ENCODE assay signal across 12 cellular contexts in genomic region chr1:171653796-171654704, GRCh38. TPM values are rescaled to one million over a fixed set of nuclear protein-coding genes. Genes with fewer than 3 reads are reported as not detected.
DNase-seq lines count a peak whose midpoint lies in the region; ATAC-seq, FAIRE-seq and TF ChIP-seq lines count a peak whose summit lies in the region.
"Had no signal": no experiment of that assay in that cellular context is flagged by ENCODE, and none has a peak within 500 bp of the region (broad histone marks: within the 10 kb centered on the region; RNA-seq: fewer than 3 reads in every experiment).

No MANE protein-coding gene starts in this region.

- H3K27ac ChIP-seq in mammary epithelial cell (ENCODE audit: insufficient read depth, low read depth, low read length) (no peak overlapping the region), kidney (ENCODE audit: low read depth in 2 of 2, low read length in 2 of 2) (peak overlapping the region; percentile 30 to 85)

- no peaks in the 10 kb centered on the region for H3K4me1 ChIP-seq in mammary epithelial cell (ENCODE audit: insufficient read depth, low read length)
- peaks cover 8 to 18% of the 10 kb centered on the region in 2 donors for H3K4me1 ChIP-seq in kidney (ENCODE audit: control insufficient read depth in 1 of 2, insufficient read depth in 1 of 2, low read depth in 1 of 2, low read length in 2 of 2)

- H4K20me1 ChIP-seq in mammary epithelial cell (ENCODE audit: insufficient read depth, low read length) = no peaks in the 10 kb centered on the region

- H3K36me3 ChIP-seq in mammary epithelial cell (ENCODE audit: insufficient read depth, low read length) = no peaks in the 10 kb centered on the region
- no peaks in the 10 kb centered on the region for H3K36me3 ChIP-seq in kidney (ENCODE audit: control insufficient read depth in 1 of 2, insufficient read depth in 2 of 2, low read length in 2 of 2)

- H3K9ac ChIP-seq in mammary epithelial cell (ENCODE audit: insufficient read depth, low read length) = no peak overlapping the region
- H3K9ac ChIP-seq in kidney (ENCODE audit: low read length in 2 of 2) = peak overlapping the region in 1 of 2 donors; percentile 17

- intact Hi-C loops in mammary epithelial cell (cut with micrococcal nuclease) = no loop called here
- intact Hi-C loops in kidney (cut with DNase I) = no loop called here
- intact Hi-C loops in sciatic nerve (cut with DNase I) = loop anchor here (2.0 kb wide), 1 partner anchor 75 kb away; no protein-coding TSS in a partner anchor

- H3K79me2 ChIP-seq in mammary epithelial cell (ENCODE audit: insufficient read depth, low read length) = no peaks in the 10 kb centered on the region

- FAIRE-seq in D721Med (lab: Jason Lieb, UNC) = peak; percentile 29
- FAIRE-seq in kidney (lab: Jason Lieb, UNC) = no peak

- ATAC-seq in sciatic nerve (peak; percentile 76), HG02870 (IDR thresholded peaks at IDR 0.05; ENCODE audit: unreplicated experiment) (no peak), HG02981 (IDR thresholded peaks at IDR 0.05; ENCODE audit: unreplicated experiment) (no peak)

- 11% methylated on average over 7 of the region's 7 CpGs for WGBS in mammary epithelial cell (ENCODE audit: low coverage, missing lambda C conversion rate)

- no peak for TF ChIP-seq CTCF in D721Med (IDR thresholded peaks at IDR 0.05; ENCODE audit: insufficient read depth, missing control alignments)
- TF ChIP-seq CTCF in mammary epithelial cell (conservative IDR thresholded peaks at IDR 0.05 in 1 of 2, IDR thresholded peaks at IDR 0.05 in 1 of 2; ENCODE audit: extremely low read depth in 1 of 2, insufficient read depth in 1 of 2, low read depth in 1 of 2, low read length in 2 of 2) = no peak
- no peak for TF ChIP-seq CTCF in kidney (IDR thresholded peaks at IDR 0.05; ENCODE audit: borderline replicate concordance, extremely low read depth, insufficient read depth)

- no peaks in the 10 kb centered on the region for H3K27me3 ChIP-seq in mammary epithelial cell (ENCODE audit: insufficient read depth, low read length)

- no TSS peak for BruUV-seq in mammary epithelial cell (replicated peaks; lab: Mats Ljungman, UMichigan)

- H2AFZ ChIP-seq in mammary epithelial cell (ENCODE audit: low read depth, low read length) = peak overlapping the region; percentile 65

- DNase-seq in D721Med (ENCODE audit: insufficient read length, low spot score) = no peak
- no peak for DNase-seq in mammary epithelial cell
- DNase-seq in kidney = no peak
- peak; percentile 66 for DNase-seq in sciatic nerve (ENCODE audit: low spot score)
- no peak for DNase-seq in NCI-H146 treated with DMSO at 0.1 percent for 48 hours (lab: John Stamatoyannopoulos, UW; ENCODE audit: unreplicated experiment)
- DNase-seq in T1000 (lab: John Stamatoyannopoulos, UW) = no peak
- DNase-seq: NCI-H1436 had no signal

- H3K4me2 ChIP-seq in mammary epithelial cell (ENCODE audit: insufficient read depth, low read depth, low read length) = no peak overlapping the region

- CTCF ChIA-PET in mammary epithelial cell (lab: Charles Lee; ENCODE audit: low non-redundant PET) = interaction anchor here (0.6 to 0.7 kb wide), 2 partner anchors 9 to 62 kb away, joined by 3 to 4 read pairs; no protein-coding TSS in a partner anchor

- no peak overlapping the region for H3K4me3 ChIP-seq in mammary epithelial cell (replicated peaks in 1 of 3; ENCODE audit: insufficient read depth in 1 of 3, low read depth in 2 of 3, low read length in 3 of 3)
- peak overlapping the region; percentile 1 to 9 for H3K4me3 ChIP-seq in kidney (ENCODE audit: low read length in 2 of 2)

- H3K9me3 ChIP-seq in mammary epithelial cell (replicated peaks; ENCODE audit: insufficient read depth, low read length) (no peaks in the 10 kb centered on the region), kidney (ENCODE audit: control insufficient read depth in 1 of 2, low read length in 2 of 2) (no peaks in the 10 kb centered on the region)

- dilution Hi-C loops in mammary epithelial cell (cut with HindIII; ENCODE audit: low sequenced_read_pairs) = no loop called here

- in situ Hi-C loops in mammary epithelial cell (cut with MboI; ENCODE audit: low sequenced_read_pairs in 2 of 2) = no loop called here

RNA-seq across cellular contexts. Expression of gene MYOC, which starts 1.6 kb away (rescaled TPM):
- total RNA-seq in mammary epithelial cell (not detected), kidney (0.66 TPM), sciatic nerve (117 TPM)
- polyA plus RNA-seq in mammary epithelial cell (not detected), kidney (ENCODE audit: insufficient read depth, low read depth, low replicate concordance) (not detected)
- not detected for polyA minus RNA-seq in mammary epithelial cell
- total RNA-seq: activated CD8-positive, alpha-beta memory T cell treated with anti-CD3 and anti-CD28 coated beads for 36 hours; dermis blood vessel endothelial cell; mononuclear cell had no signal

RNA-seq across cellular contexts. Expression of gene MYOCOS, which starts 32.0 kb away (rescaled TPM):
- total RNA-seq in mammary epithelial cell (not detected), kidney (0.54 TPM), sciatic nerve (not detected)
- polyA plus RNA-seq in mammary epithelial cell (not detected), kidney (ENCODE audit: insufficient read depth, low read depth, low replicate concordance) (0.54 TPM)
- not detected for polyA minus RNA-seq in mammary epithelial cell
- total RNA-seq: activated CD8-positive, alpha-beta memory T cell treated with anti-CD3 and anti-CD28 coated beads for 36 hours; dermis blood vessel endothelial cell; mononuclear cell had no signal

Comparison
In these comparisons a context has a peak if more than half of its experiments do, and no peak if none do; other contexts are left out.
1. H3K4me3 ChIP-seq: peak in kidney (2 of 2); none in mammary epithelial cell (0 of 3).
2. RNA of gene MYOC, which starts 1.6 kb away (total RNA-seq): 117 TPM in sciatic nerve (single experiment); 0.66 TPM in kidney (single experiment) and not detected in mammary epithelial cell; every median in the first group is over 10 times any median in the second.